25 cellular contexts compared by ENCODE assay signal in genomic region chr13:91311491-91311890, GRCh38. TPM values are rescaled to one million over a fixed set of nuclear protein-coding genes. Genes with fewer than 3 reads are reported as not detected.
A peak's percentile ranks its signal among the peaks of the same experiment; 100 is the strongest.
DNase-seq lines count a peak whose midpoint lies in the region; ATAC-seq, FAIRE-seq and TF ChIP-seq lines count a peak whose summit lies in the region.
"Had no signal": no experiment of that assay in that cellular context is flagged by ENCODE, and none has a peak within 500 bp of the region (broad histone marks: within the 10 kb centered on the region; RNA-seq: fewer than 3 reads in every experiment).

No MANE protein-coding gene starts in this region.

- no peak overlapping the region for H3K23ac ChIP-seq in mesenchymal stem cell (ENCODE audit: low read length in 2 of 2)

- intact Hi-C loops in kidney (cut with DNase I): no loop called here

- H4K91ac ChIP-seq in mesenchymal stem cell (ENCODE audit: low read length): no peak overlapping the region

- no peak for TF ChIP-seq CTCF in kidney (IDR thresholded peaks at IDR 0.05; ENCODE audit: borderline replicate concordance, extremely low read depth, insufficient read depth)

- no peak overlapping the region for H3K4me2 ChIP-seq in mesenchymal stem cell (ENCODE audit: low read length, poor library complexity, severe bottlenecking)
- H3K4me2 ChIP-seq: SK-N-SH had no signal

- H2BK120ac ChIP-seq in mesenchymal stem cell (ENCODE audit: low read depth, low read length): no peak overlapping the region

- H3K18ac ChIP-seq in mesenchymal stem cell (ENCODE audit: low read depth in 1 of 2, low read length in 2 of 2): no peak overlapping the region

- H3K4me3 Mint-ChIP-seq in activated CD8-positive, alpha-beta memory T cell treated with anti-CD3 and anti-CD28 coated beads, Interleukin-2, amount 10 ng/mL, durations not matched to agents 7 days and 5 days: no peak overlapping the region
- H3K4me3 Mint-ChIP-seq in stimulated activated effector memory CD8-positive, alpha-beta T cell treated with anti-CD3 and anti-CD28 coated beads, Interleukin-12 subunit alpha, Interleukin-12 subunit beta, amount 100 ng/mL, for 72 hours: no peak overlapping the region
- H3K4me3 Mint-ChIP-seq: H9, IgD-negative memory B cell had no signal

- no peak overlapping the region for H4K8ac ChIP-seq in mesenchymal stem cell (ENCODE audit: low read length)

- H3K27ac ChIP-seq in kidney (ENCODE audit: low read depth in 2 of 2, low read length in 2 of 2) (no peak overlapping the region), mesenchymal stem cell (ENCODE audit: low read length, poor library complexity, severe bottlenecking) (no peak overlapping the region)
- H3K27ac ChIP-seq: HL-60 had no signal

- H2BK5ac ChIP-seq in mesenchymal stem cell (ENCODE audit: low read depth, low read length, poor library complexity, severe bottlenecking): no peak overlapping the region

- H3K4me1 ChIP-seq in kidney (ENCODE audit: control insufficient read depth in 1 of 2, insufficient read depth in 1 of 2, low read depth in 1 of 2, low read length in 2 of 2) (no peaks in the 10 kb centered on the region), mesenchymal stem cell (ENCODE audit: control insufficient read depth, insufficient read depth, low read depth, low read length) (no peaks in the 10 kb centered on the region)

- no peak overlapping the region for H3K4me3 ChIP-seq in kidney (ENCODE audit: low read length in 2 of 2)
- H3K4me3 ChIP-seq in mesenchymal stem cell (ENCODE audit: insufficient read depth in 1 of 2, low read depth in 1 of 2, low read length in 2 of 2): no peak overlapping the region

- ATAC-seq in activated CD8-positive, alpha-beta memory T cell treated with anti-CD3 and anti-CD28 coated beads, Interleukin-2, amount 10 ng/mL, durations not matched to agents 7 days and 5 days: peak; percentile 27
- peak; percentile 19 for ATAC-seq in stimulated activated effector memory CD8-positive, alpha-beta T cell treated with anti-CD3 and anti-CD28 coated beads, Interleukin-12 subunit alpha, Interleukin-12 subunit beta, amount 100 ng/mL, for 72 hours
- ATAC-seq in GM18511 (IDR thresholded peaks at IDR 0.05; ENCODE audit: unreplicated experiment): no peak
- ATAC-seq: PC-3 had no signal

- no peak overlapping the region for H3K27ac Mint-ChIP-seq in activated CD8-positive, alpha-beta memory T cell treated with anti-CD3 and anti-CD28 coated beads, Interleukin-2, amount 10 ng/mL, durations not matched to agents 7 days and 5 days
- no peak overlapping the region for H3K27ac Mint-ChIP-seq in stimulated activated effector memory CD8-positive, alpha-beta T cell treated with anti-CD3 and anti-CD28 coated beads, Interleukin-12 subunit alpha, Interleukin-12 subunit beta, amount 100 ng/mL, for 72 hours
- H3K27ac Mint-ChIP-seq: H9, IgD-negative memory B cell had no signal

- peaks cover 21% of the 10 kb centered on the region for H3K27me3 Mint-ChIP-seq in activated CD8-positive, alpha-beta memory T cell treated with anti-CD3 and anti-CD28 coated beads, Interleukin-2, amount 10 ng/mL, durations not matched to agents 7 days and 5 days

- H3K9me3 ChIP-seq in kidney (ENCODE audit: control insufficient read depth in 1 of 2, low read length in 2 of 2): no peaks in the 10 kb centered on the region
- no peaks in the 10 kb centered on the region for H3K9me3 ChIP-seq in mesenchymal stem cell (ENCODE audit: control insufficient read depth, low read length)
- H3K9me3 ChIP-seq: SK-N-SH had no signal

- H2BK15ac ChIP-seq in mesenchymal stem cell (ENCODE audit: low read depth, poor library complexity, severe bottlenecking): no peak overlapping the region

- no peak overlapping the region for H3K9ac ChIP-seq in kidney (ENCODE audit: low read length in 2 of 2)
- no peak overlapping the region for H3K9ac ChIP-seq in mesenchymal stem cell (ENCODE audit: low read length)
- H3K9ac ChIP-seq: SK-N-SH had no signal

- H3K79me1 ChIP-seq in mesenchymal stem cell (replicated peaks; ENCODE audit: low read length, poor library complexity, severe bottlenecking): no peaks in the 10 kb centered on the region

- no peaks in the 10 kb centered on the region for H3K9me3 Mint-ChIP-seq in activated CD8-positive, alpha-beta memory T cell treated with anti-CD3 and anti-CD28 coated beads, Interleukin-2, amount 10 ng/mL, durations not matched to agents 7 days and 5 days (ENCODE audit: low read depth)
- no peaks in the 10 kb centered on the region for H3K9me3 Mint-ChIP-seq in stimulated activated effector memory CD8-positive, alpha-beta T cell treated with anti-CD3 and anti-CD28 coated beads, Interleukin-12 subunit alpha, Interleukin-12 subunit beta, amount 100 ng/mL, for 72 hours
- H3K9me3 Mint-ChIP-seq: H9, IgD-negative memory B cell had no signal

- no peaks in the 10 kb centered on the region for H3K36me3 ChIP-seq in kidney (ENCODE audit: control insufficient read depth in 1 of 2, insufficient read depth in 2 of 2, low read length in 2 of 2)
- H3K36me3 ChIP-seq in mesenchymal stem cell (ENCODE audit: control insufficient read depth in 1 of 2, insufficient read depth in 2 of 2, low read depth in 1 of 2, low read length in 2 of 2): no peaks in the 10 kb centered on the region

- no peak overlapping the region for H3K14ac ChIP-seq in mesenchymal stem cell (ENCODE audit: low read length in 2 of 2)

- no peak for DNase-seq in activated CD8-positive, alpha-beta memory T cell treated with anti-CD3 and anti-CD28 coated beads, Interleukin-2, amount 10 ng/mL, durations not matched to agents 7 days and 5 days
- DNase-seq in activated CD8-positive, alpha-beta memory T cell treated with anti-CD3 and anti-CD28 coated beads for 24 hours: no peak
- peak; percentile 56 for DNase-seq in UCSD-AML1 (lab: John Stamatoyannopoulos, UW; ENCODE audit: unreplicated experiment)
- peak; percentile 66 for DNase-seq in kidney
- DNase-seq in stimulated activated effector memory CD8-positive, alpha-beta T cell treated with anti-CD3 and anti-CD28 coated beads, Interleukin-12 subunit alpha, Interleukin-12 subunit beta, amount 100 ng/mL, for 72 hours (ENCODE audit: low spot score in 2 of 2): no peak
- DNase-seq in mesenchymal stem cell: no peak
- DNase-seq in NCI-H1417 (lab: John Stamatoyannopoulos, UW): no peak
- DNase-seq: 8988T; GF-D8; H9; Kasumi-1; NCI-H1092 treated with DMSO at 0.1 percent for 48 hours; NCI-H2081; NCI-H2171 treated with DMSO at 0.1 percent for 48 hours; NCI-H446; NCI-H748 treated with DMSO at 0.1 percent for 48 hours; NK-92 treated with Interleukin-12 subunit alpha and Interleukin-12 subunit beta, amount 100 ng/mL, for 24 hours; PC-3; RPMI8226; SHP77 treated with DMSO at 0.1 percent for 48 hours; SK-N-SH had no signal

- no peak overlapping the region for H2AFZ ChIP-seq in mesenchymal stem cell (ENCODE audit: low read depth, low read length)

- H2BK12ac ChIP-seq in mesenchymal stem cell (ENCODE audit: low read length in 2 of 2): no peak overlapping the region

- H3K36me3 Mint-ChIP-seq in activated CD8-positive, alpha-beta memory T cell treated with anti-CD3 and anti-CD28 coated beads, Interleukin-2, amount 10 ng/mL, durations not matched to agents 7 days and 5 days: no peaks in the 10 kb centered on the region
- no peaks in the 10 kb centered on the region for H3K36me3 Mint-ChIP-seq in stimulated activated effector memory CD8-positive, alpha-beta T cell treated with anti-CD3 and anti-CD28 coated beads, Interleukin-12 subunit alpha, Interleukin-12 subunit beta, amount 100 ng/mL, for 72 hours
- H3K36me3 Mint-ChIP-seq: IgD-negative memory B cell had no signal

- H3K4me1 Mint-ChIP-seq in activated CD8-positive, alpha-beta memory T cell treated with anti-CD3 and anti-CD28 coated beads, Interleukin-2, amount 10 ng/mL, durations not matched to agents 7 days and 5 days: peaks cover 25% of the 10 kb centered on the region
- H3K4me1 Mint-ChIP-seq in stimulated activated effector memory CD8-positive, alpha-beta T cell treated with anti-CD3 and anti-CD28 coated beads, Interleukin-12 subunit alpha, Interleukin-12 subunit beta, amount 100 ng/mL, for 72 hours: peaks cover 9% of the 10 kb centered on the region

- CTCF ChIA-PET in activated CD8-positive, alpha-beta memory T cell treated with anti-CD3 and anti-CD28 coated beads, Interleukin-2, amount 10 ng/mL, durations not matched to agents 7 days and 5 days (lab: Charles Lee): interaction anchor here (1.0 to 4.3 kb wide), 9 partner anchors 9 to 96 kb away, joined by 3 to 24 read pairs (median 4); no protein-coding TSS in a partner anchor

- WGBS in mesenchymal stem cell: 96% methylated on average over 4 of the region's 4 CpGs

- H3K4ac ChIP-seq in mesenchymal stem cell (ENCODE audit: low read depth in 1 of 2, low read length in 2 of 2): no peak overlapping the region

- no peak overlapping the region for H2AK5ac ChIP-seq in mesenchymal stem cell (ENCODE audit: low read length, severe bottlenecking)

- no peak for FAIRE-seq in kidney (lab: Jason Lieb, UNC)
- FAIRE-seq: HTR-8/SVneo had no signal

- H3K27me3 ChIP-seq in mesenchymal stem cell (ENCODE audit: control insufficient read depth in 1 of 2, insufficient read depth in 1 of 2, low read length in 2 of 2): no peaks in the 10 kb centered on the region

RNA-seq across cellular contexts. Expression of gene MIR17HG, which starts 36.0 kb away (rescaled TPM):
- 10 to 100 TPM in 1 of 2 experiments, 1 to 10 TPM in 1; 8.4 to 15.5 TPM for total RNA-seq in activated CD8-positive, alpha-beta memory T cell treated with anti-CD3 and anti-CD28 coated beads, Interleukin-2, amount 10 ng/mL, durations not matched to agents 7 days and 5 days
- 5.7 TPM for total RNA-seq in kidney
- polyA plus RNA-seq in kidney (ENCODE audit: insufficient read depth, low read depth, low replicate concordance): 1.2 TPM
- 0.10 TPM for polyA plus RNA-seq in mesenchymal stem cell (2013, experiment 1 of 2)
- 0.12 TPM for polyA plus RNA-seq in mesenchymal stem cell (2013, experiment 2 of 2)

Comparison
In these comparisons a context has a peak if more than half of its experiments do, and no peak if none do; other contexts are left out.
1. DNase-seq: peak in UCSD-AML1 (single experiment) and kidney (single experiment); none in activated CD8-positive, alpha-beta memory T cell treated with anti-CD3 and anti-CD28 coated beads, Interleukin-2, amount 10 ng/mL, durations not matched to agents 7 days and 5 days (single experiment), activated CD8-positive, alpha-beta memory T cell treated with anti-CD3 and anti-CD28 coated beads for 24 hours (single experiment), stimulated activated effector memory CD8-positive, alpha-beta T cell treated with anti-CD3 and anti-CD28 coated beads, Interleukin-12 subunit alpha, Interleukin-12 subunit beta, amount 100 ng/mL, for 72 hours (0 of 2), mesenchymal stem cell (single experiment) and NCI-H1417 (0 of 3).